ENCODE assay signal across 1 cellular context in genomic region chr3:57960174-57960505, GRCh38.
TF ChIP-seq lines count a peak whose summit lies in the region.

No MANE protein-coding gene starts in this region.

TF ChIP-seq in K562, 482 proteins besides CTCF, POLR2A, EP300 and RAD21:
- TF ChIP-seq NFYB (IDR thresholded peaks at IDR 0.05; ENCODE audit: extremely low read depth, insufficient read length) (no peak), ZNF395 (CRISPR knock-in tag; IDR thresholded peaks at IDR 0.05) (0 out of 2 replicates have a peak, but pooled peaks have one; percentile 33), USF1 (CRISPR knock-in tag; IDR thresholded peaks at IDR 0.05) (peak; percentile 55; the same call in 1 of the 2 replicates)
